Comparison of ENCODE assay signal across 8 cellular contexts in the genomic region with DNA sequence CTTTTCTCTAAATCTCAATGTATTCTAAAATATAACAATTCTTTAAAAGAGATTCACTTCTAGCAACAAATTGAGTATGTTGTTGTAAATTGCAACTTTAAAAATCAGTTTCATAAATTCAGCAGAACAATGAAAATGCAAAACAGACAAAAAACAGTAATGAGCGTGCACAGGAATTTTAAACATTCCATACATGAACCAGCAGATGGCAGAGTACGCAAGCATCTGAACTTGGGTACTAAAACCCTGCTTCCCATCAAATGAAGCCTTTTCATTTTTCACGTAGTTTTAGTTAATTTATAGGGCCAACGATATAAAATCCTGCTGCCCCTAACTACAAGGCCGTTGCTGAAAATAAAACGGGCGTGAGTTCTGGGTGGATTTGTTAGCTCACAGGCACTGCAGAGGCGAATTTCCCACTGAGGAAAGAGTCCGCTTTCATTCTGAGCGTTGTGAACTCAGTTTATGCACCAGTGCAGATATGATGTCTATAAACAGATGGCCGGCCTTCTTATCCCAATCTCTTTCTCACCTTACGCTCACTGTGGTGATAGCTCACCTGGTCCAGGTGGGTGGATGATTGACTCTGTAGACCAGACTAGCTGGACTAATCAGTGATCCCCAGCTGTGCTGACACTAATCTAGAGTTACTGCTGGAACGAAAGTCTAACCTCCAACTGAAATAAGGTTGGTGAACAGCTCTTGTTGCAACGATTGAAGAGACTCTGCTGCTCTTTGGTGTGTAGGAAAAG.
DNase-seq lines count a peak whose midpoint lies in the region; ATAC-seq and TF ChIP-seq lines count a peak whose summit lies in the region.

No MANE protein-coding gene starts in this region.

- H3K27me3 ChIP-seq in heart right ventricle = no peaks in the 10 kb centered on the region
- no peaks in the 10 kb centered on the region for H3K27me3 ChIP-seq in MG63

- intact Hi-C loops in heart right ventricle (cut with DNase I) = loop anchor here in 9 of 10 donors (2.0 to 10.0 kb wide), 6 partner anchors 388 to 1058 kb away; no protein-coding TSS in a partner anchor
- intact Hi-C loops in Right ventricle myocardium superior (cut with DNase I) = loop anchor here (2.0 kb wide), 1 partner anchor 748 kb away; no protein-coding TSS in a partner anchor

- ATAC-seq in heart right ventricle (peak in 1 of 8 donors; percentile 51), Right ventricle myocardium superior (ENCODE audit: poor library complexity) (no peak), HG02938 (IDR thresholded peaks at IDR 0.05; ENCODE audit: unreplicated experiment) (peak; percentile 71), HG03521 (IDR thresholded peaks at IDR 0.05; ENCODE audit: unreplicated experiment) (no peak)

- no peak for DNase-seq in heart right ventricle
- DNase-seq in Right ventricle myocardium superior = no peak
- DNase-seq in NCI-H748 treated with DMSO at 0.1 percent for 48 hours (lab: John Stamatoyannopoulos, UW) = peak; percentile 95
- peak; percentile 36 for DNase-seq in cerebellum (ENCODE audit: low spot score)
- peak; percentile 68 for DNase-seq in medulla oblongata (ENCODE audit: extremely low spot score)
- DNase-seq in MG63 = no peak

- TF ChIP-seq CTCF in heart right ventricle (IDR thresholded peaks at IDR 0.05) = peak; percentile 22 to 76 (median 68)

- H3K4me3 ChIP-seq in heart right ventricle (no peak overlapping the region), MG63 (no peak overlapping the region)

- no peaks in the 10 kb centered on the region for H3K9me3 ChIP-seq in heart right ventricle
- H3K9me3 ChIP-seq in MG63 = no peaks in the 10 kb centered on the region

- H3K27ac ChIP-seq in heart right ventricle = no peak overlapping the region

- WGBS in heart right ventricle, 2 donors = 37 to 38% methylated on average over 14 of the region's 14 CpGs

- no peaks in the 10 kb centered on the region for H3K36me3 ChIP-seq in heart right ventricle
- no peaks in the 10 kb centered on the region for H3K36me3 ChIP-seq in MG63

- H3K4me1 ChIP-seq in heart right ventricle = peaks cover 0 to 8% (median 0%) of the 10 kb centered on the region in 9 donors

Comparison
In these comparisons a context has a peak if more than half of its experiments do, and no peak if none do; other contexts are left out.
1. DNase-seq: peak in NCI-H748 treated with DMSO at 0.1 percent for 48 hours (single experiment), cerebellum (single experiment) and medulla oblongata (single experiment); none in heart right ventricle (0 of 2), Right ventricle myocardium superior (single experiment) and MG63 (single experiment).